In the genomic region with DNA sequence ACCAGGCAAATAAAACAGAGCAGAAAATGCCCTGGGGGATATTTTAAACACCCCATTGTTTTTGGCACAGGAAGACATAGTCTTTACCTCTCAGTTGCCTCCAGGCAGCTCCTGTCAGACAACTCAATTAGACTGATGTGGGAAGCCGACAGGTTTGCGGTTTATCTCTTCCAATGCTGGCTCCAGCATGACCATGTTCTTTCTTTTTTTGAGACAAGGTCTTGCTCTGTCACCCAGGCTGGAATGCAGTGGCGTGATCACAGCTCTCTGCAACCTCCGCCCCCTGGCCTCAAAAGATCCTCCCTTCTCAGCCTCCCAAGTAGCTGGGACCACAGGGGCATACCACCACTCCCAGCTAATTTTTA, we compare ENCODE assay signal across 23 cellular contexts.
A peak's percentile ranks its signal among the peaks of the same experiment; 100 is the strongest.
DNase-seq lines count a peak whose midpoint lies in the region; ATAC-seq and TF ChIP-seq lines count a peak whose summit lies in the region.
"Had no signal": no experiment of that assay in that cellular context is flagged by ENCODE, and none has a peak within 500 bp of the region (broad histone marks: within the 10 kb centered on the region; RNA-seq: fewer than 3 reads in every experiment).

No MANE protein-coding gene starts in this region.

- H3K36me3 ChIP-seq in ascending aorta (no peaks in the 10 kb centered on the region), mesendoderm (ENCODE audit: control insufficient read depth, insufficient read depth, low read length) (no peaks in the 10 kb centered on the region)
- H3K36me3 ChIP-seq: left lung, neural progenitor cell, SJCRH30, spleen, uterus had no signal

- H3K4me2 ChIP-seq in mesendoderm (ENCODE audit: low read length): no peak overlapping the region
- H3K4me2 ChIP-seq: neural progenitor cell had no signal

- intact Hi-C loops in ascending aorta (cut with DNase I): loop anchor here (5.0 kb wide), 1 partner anchor 386 kb away; no protein-coding TSS in a partner anchor

- no peak for ATAC-seq in activated CD8-positive, alpha-beta memory T cell treated with anti-CD3 and anti-CD28 coated beads, Interleukin-2, amount 10 ng/mL, durations not matched to agents 7 days and 5 days
- ATAC-seq in GM19023 (IDR thresholded peaks at IDR 0.05; ENCODE audit: unreplicated experiment): no peak
- ATAC-seq: GM12878, left lung had no signal

- H3K27me3 Mint-ChIP-seq in activated CD8-positive, alpha-beta memory T cell treated with anti-CD3 and anti-CD28 coated beads, Interleukin-2, amount 10 ng/mL, durations not matched to agents 7 days and 5 days: no peaks in the 10 kb centered on the region
- peaks cover 6% of the 10 kb centered on the region for H3K27me3 Mint-ChIP-seq in type B pancreatic cell
- H3K27me3 Mint-ChIP-seq: activated CD4-positive, alpha-beta T cell treated with anti-CD3 and anti-CD28 coated beads, Interleukin-2, amount 10 ng/mL, durations not matched to agents 7 days and 5 days had no signal

- no peak overlapping the region for H3K56ac ChIP-seq in mesendoderm (ENCODE audit: low read length)

- no peak overlapping the region for H2AK5ac ChIP-seq in mesendoderm (ENCODE audit: low read length)

- no peaks in the 10 kb centered on the region for H3K36me3 Mint-ChIP-seq in activated CD8-positive, alpha-beta memory T cell treated with anti-CD3 and anti-CD28 coated beads, Interleukin-2, amount 10 ng/mL, durations not matched to agents 7 days and 5 days
- H3K36me3 Mint-ChIP-seq in type B pancreatic cell: no peaks in the 10 kb centered on the region
- H3K36me3 Mint-ChIP-seq: CD14-positive monocyte, neural progenitor cell had no signal

- H3K4me1 ChIP-seq in ascending aorta: peaks cover 0 to 20% of the 10 kb centered on the region in 2 donors
- H3K4me1 ChIP-seq in mesendoderm (ENCODE audit: control insufficient read depth, low read depth, low read length): no peaks in the 10 kb centered on the region
- H3K4me1 ChIP-seq: left lung, neural progenitor cell, uterus had no signal

- TF ChIP-seq CTCF in ascending aorta (IDR thresholded peaks at IDR 0.05) (no peak), type B pancreatic cell (conservative IDR thresholded peaks at IDR 0.05) (no peak)

- no peak overlapping the region for H3K23ac ChIP-seq in mesendoderm (ENCODE audit: low read length)

- DNase-seq in activated CD8-positive, alpha-beta memory T cell treated with anti-CD3 and anti-CD28 coated beads, Interleukin-2, amount 50 U/mL, for 48 hours: peak; percentile 15
- no peak for DNase-seq in activated CD8-positive, alpha-beta memory T cell treated with anti-CD3 and anti-CD28 coated beads, Interleukin-2, amount 10 ng/mL, durations not matched to agents 7 days and 5 days
- no peak for DNase-seq in ascending aorta (ENCODE audit: low spot score in 2 of 2)
- DNase-seq in mesendoderm: peak; percentile 49
- no peak for DNase-seq in type B pancreatic cell (ENCODE audit: extremely low spot score, unreplicated experiment)
- no peak for DNase-seq in GDM1 (lab: John Stamatoyannopoulos, UW)
- DNase-seq in NCI-H524 (lab: John Stamatoyannopoulos, UW): no peak
- DNase-seq: activated CD4-positive, alpha-beta T cell treated with anti-CD3 and anti-CD28 coated beads, Interleukin-2, amount 10 ng/mL, durations not matched to agents 7 days and 5 days; activated gamma-delta T cell; central memory CD4-positive, alpha-beta T cell; left lung; NCI-H1436; NCI-H2171 treated with DMSO at 0.1 percent for 48 hours; NCI-H82; OCI-M1; SJCRH30; spleen; T-helper 2 cell; uterus had no signal

- no peak overlapping the region for H4K8ac ChIP-seq in mesendoderm (ENCODE audit: low read depth, low read length)

- no peak overlapping the region for H4K5ac ChIP-seq in mesendoderm (ENCODE audit: low read length)

- no peak overlapping the region for H2BK120ac ChIP-seq in mesendoderm (ENCODE audit: low read depth, low read length)

- no peaks in the 10 kb centered on the region for H3K9me3 ChIP-seq in ascending aorta
- H3K9me3 ChIP-seq: left lung, uterus had no signal

- H2BK5ac ChIP-seq in mesendoderm (ENCODE audit: low read length): no peak overlapping the region

- no peak overlapping the region for H3K18ac ChIP-seq in mesendoderm (ENCODE audit: low read length)

- CTCF ChIA-PET in activated CD8-positive, alpha-beta memory T cell treated with anti-CD3 and anti-CD28 coated beads, Interleukin-2, amount 10 ng/mL, durations not matched to agents 7 days and 5 days (lab: Charles Lee): no interaction called here

- H3K4me3 ChIP-seq in ascending aorta (no peak overlapping the region), mesendoderm (ENCODE audit: low read length) (no peak overlapping the region)
- H3K4me3 ChIP-seq: GM12878, left lung, neural progenitor cell, SJCRH30, spleen, uterus had no signal

- H3K27ac ChIP-seq in ascending aorta (peak overlapping the region; percentile 49 to 74), mesendoderm (ENCODE audit: low read depth, low read length) (no peak overlapping the region)
- H3K27ac ChIP-seq: left lung, neural progenitor cell, SJCRH30, uterus had no signal

- no peak overlapping the region for H3K4ac ChIP-seq in mesendoderm (ENCODE audit: low read depth, low read length)

- no peak overlapping the region for H3K27ac Mint-ChIP-seq in activated CD8-positive, alpha-beta memory T cell treated with anti-CD3 and anti-CD28 coated beads, Interleukin-2, amount 10 ng/mL, durations not matched to agents 7 days and 5 days
- H3K27ac Mint-ChIP-seq in type B pancreatic cell: peak overlapping the region; percentile 80
- H3K27ac Mint-ChIP-seq: activated CD4-positive, alpha-beta T cell treated with anti-CD3 and anti-CD28 coated beads, Interleukin-2, amount 10 ng/mL, durations not matched to agents 7 days and 5 days; CD14-positive monocyte; neural progenitor cell had no signal

- no peaks in the 10 kb centered on the region for H3K79me2 ChIP-seq in mesendoderm (ENCODE audit: control insufficient read depth, insufficient read depth, low read length)

- H3K79me1 ChIP-seq in mesendoderm (ENCODE audit: low read length): no peaks in the 10 kb centered on the region

- WGBS in mesendoderm (ENCODE audit: extremely low coverage, insufficient coverage, low lambda C conversion rate): no CpG with 5 or more reads among the region's 4 CpGs

- H2BK15ac ChIP-seq in mesendoderm (replicated peaks; ENCODE audit: low read depth): no peak overlapping the region

- no peak overlapping the region for H3K4me3 Mint-ChIP-seq in activated CD8-positive, alpha-beta memory T cell treated with anti-CD3 and anti-CD28 coated beads, Interleukin-2, amount 10 ng/mL, durations not matched to agents 7 days and 5 days
- H3K4me3 Mint-ChIP-seq in type B pancreatic cell: peak overlapping the region; percentile 14
- H3K4me3 Mint-ChIP-seq: activated CD4-positive, alpha-beta T cell treated with anti-CD3 and anti-CD28 coated beads, Interleukin-2, amount 10 ng/mL, durations not matched to agents 7 days and 5 days; CD14-positive monocyte; neural progenitor cell had no signal

- no peaks in the 10 kb centered on the region for H3K9me3 Mint-ChIP-seq in activated CD8-positive, alpha-beta memory T cell treated with anti-CD3 and anti-CD28 coated beads, Interleukin-2, amount 10 ng/mL, durations not matched to agents 7 days and 5 days (ENCODE audit: low read depth)
- H3K9me3 Mint-ChIP-seq in type B pancreatic cell: peaks cover 12% of the 10 kb centered on the region

- H3K4me1 Mint-ChIP-seq in activated CD8-positive, alpha-beta memory T cell treated with anti-CD3 and anti-CD28 coated beads, Interleukin-2, amount 10 ng/mL, durations not matched to agents 7 days and 5 days: peaks cover 5% of the 10 kb centered on the region
- peaks cover 16% of the 10 kb centered on the region for H3K4me1 Mint-ChIP-seq in type B pancreatic cell (ENCODE audit: unreplicated experiment)

- H3K27me3 ChIP-seq in ascending aorta (no peaks in the 10 kb centered on the region), mesendoderm (ENCODE audit: insufficient read depth, low read length, poor library complexity) (no peaks in the 10 kb centered on the region)
- H3K27me3 ChIP-seq: left lung, neural progenitor cell, SJCRH30, spleen, uterus had no signal

- no peak overlapping the region for H3K9ac ChIP-seq in mesendoderm (ENCODE audit: low read length)
- H3K9ac ChIP-seq: neural progenitor cell had no signal

Comparison
In these comparisons a context has a peak if more than half of its experiments do, and no peak if none do; other contexts are left out.
1. DNase-seq: peak in activated CD8-positive, alpha-beta memory T cell treated with anti-CD3 and anti-CD28 coated beads, Interleukin-2, amount 50 U/mL, for 48 hours (single experiment) and mesendoderm (single experiment); none in activated CD8-positive, alpha-beta memory T cell treated with anti-CD3 and anti-CD28 coated beads, Interleukin-2, amount 10 ng/mL, durations not matched to agents 7 days and 5 days (single experiment), ascending aorta (0 of 2), type B pancreatic cell (single experiment), GDM1 (single experiment) and NCI-H524 (0 of 2).